ENCODE assay signal across 20 cellular contexts in the genomic region with DNA sequence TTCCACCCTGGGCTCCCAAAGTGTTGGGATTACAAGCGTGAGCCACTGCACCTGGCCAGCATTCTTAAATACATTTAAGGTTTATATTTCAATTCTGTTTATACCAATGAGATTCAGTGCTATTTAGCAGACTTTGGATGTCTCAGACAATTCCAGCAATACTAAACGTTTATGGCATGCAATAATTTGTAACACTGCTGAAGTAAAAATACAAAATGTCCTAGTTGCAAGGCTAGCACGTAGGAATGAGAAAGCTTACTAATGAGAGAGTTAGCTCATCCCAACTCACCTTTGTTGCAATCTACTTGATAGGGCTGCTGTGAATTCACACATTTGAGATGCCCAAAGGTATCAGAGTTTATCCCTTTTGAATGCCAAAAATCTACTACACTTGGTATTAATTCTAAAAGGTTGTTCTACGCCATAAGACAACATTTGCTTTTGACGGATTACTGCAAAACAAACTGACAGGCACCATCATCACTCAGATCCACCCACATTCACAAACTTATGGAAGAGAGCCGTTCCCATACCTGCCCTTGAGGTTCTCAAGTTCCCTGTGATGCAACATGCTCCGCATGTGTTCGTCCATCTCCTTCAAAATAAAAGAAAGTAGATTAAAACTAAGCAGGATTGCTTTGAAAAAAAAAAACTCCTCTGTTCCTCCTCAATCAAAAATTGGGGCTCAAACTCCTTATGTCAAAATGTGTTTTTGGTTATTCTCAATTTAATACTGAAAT.
"Had no signal": no experiment of that assay in that cellular context is flagged by ENCODE, and none has a peak within 500 bp of the region (broad histone marks: within the 10 kb centered on the region; RNA-seq: fewer than 3 reads in every experiment).

No MANE protein-coding gene starts in this region.

- H3K4me3 Mint-ChIP-seq: endodermal cell; immature natural killer cell; naive thymus-derived CD8-positive, alpha-beta T cell; type B pancreatic cell had no signal

- H3K27me3 Mint-ChIP-seq: naive thymus-derived CD8-positive, alpha-beta T cell; type B pancreatic cell had no signal

- H3K27me3 ChIP-seq: colonic mucosa, neutrophil, spleen, stomach, uterus had no signal

- H3K9me3 Mint-ChIP-seq: endodermal cell; immature natural killer cell; naive thymus-derived CD8-positive, alpha-beta T cell; type B pancreatic cell had no signal

- H3K4me1 Mint-ChIP-seq: immature natural killer cell had no signal

- H3K4me1 ChIP-seq: colonic mucosa, uterus had no signal

- H3K36me3 ChIP-seq: colonic mucosa, uterus had no signal

- H3K27ac ChIP-seq: colonic mucosa, neutrophil, spleen, uterus had no signal

- H3K9me3 ChIP-seq: colonic mucosa, neutrophil, spleen, stomach, uterus had no signal

- DNase-seq: colonic mucosa; effector CD4-positive, alpha-beta T cell; endodermal cell; glutamatergic neuron; immature natural killer cell; left ventricle myocardium superior; naive thymus-derived CD8-positive, alpha-beta T cell; posterior cingulate gyrus; spleen; stimulated activated CD4-positive, alpha-beta T cell treated with anti-CD3 and anti-CD28 coated beads, Interleukin-15, amount 100 ng/mL, for 24 hours; stimulated activated CD4-positive, alpha-beta T cell treated with anti-CD3 and anti-CD28 coated beads, Interleukin-2, amount 100 ng/mL, for 24 hours; stimulated activated CD4-positive, alpha-beta T cell treated with anti-CD3 and anti-CD28 coated beads, Interleukin-4, amount 100 ng/mL, for 4 hours; stimulated activated naive CD4-positive, alpha-beta T cell; stomach; substantia nigra; uterus had no signal

- ATAC-seq: left ventricle myocardium superior; naive thymus-derived CD8-positive, alpha-beta T cell; sciatic nerve had no signal

- H3K27ac Mint-ChIP-seq: endodermal cell; immature natural killer cell; naive thymus-derived CD8-positive, alpha-beta T cell; type B pancreatic cell had no signal

- H3K4me3 ChIP-seq: colonic mucosa, lung, spleen, stomach, uterus had no signal
